ENCODE assay signal across 9 cellular contexts in the genomic region with DNA sequence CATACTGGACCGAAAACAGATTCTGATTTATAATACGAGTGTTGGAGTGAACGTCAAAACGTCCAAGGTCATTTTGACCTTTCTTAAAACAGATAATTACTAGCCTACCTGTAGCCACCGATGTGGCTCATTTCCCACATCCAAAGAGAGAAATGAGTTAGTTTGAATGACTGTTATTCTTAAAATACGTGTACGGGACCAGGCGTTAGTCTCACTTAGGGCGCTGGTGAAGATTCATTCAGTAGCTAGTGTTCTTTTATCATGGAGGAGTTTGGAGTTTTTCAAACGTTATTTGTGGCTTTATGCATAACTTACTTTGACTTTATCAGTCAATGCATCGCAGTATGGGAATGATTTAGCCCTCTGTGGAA. TPM values are rescaled to one million over a fixed set of nuclear protein-coding genes. Genes with fewer than 3 reads are reported as not detected.
DNase-seq lines count a peak whose midpoint lies in the region; ATAC-seq and TF ChIP-seq lines count a peak whose summit lies in the region.
"Had no signal": no experiment of that assay in that cellular context is flagged by ENCODE, and none has a peak within 500 bp of the region (broad histone marks: within the 10 kb centered on the region; RNA-seq: fewer than 3 reads in every experiment).

No MANE protein-coding gene starts in this region.

- peak overlapping the region; percentile 82 for H3K4me3 ChIP-seq in brain microvascular endothelial cell (ENCODE audit: low read depth, low read length)
- peak overlapping the region; percentile 64 for H3K4me3 ChIP-seq in lower lobe of right lung
- peak overlapping the region in 3 of 4 donors; percentile 54 to 63 (median 61) for H3K4me3 ChIP-seq in upper lobe of left lung
- H3K4me3 ChIP-seq: BLaER1 treated with 17β-estradiol and CSF1 and Interleukin-3, amounts not matched to agents 10 nM and 100 nM had no signal

- TF ChIP-seq CTCF in brain microvascular endothelial cell (IDR thresholded peaks at IDR 0.05; ENCODE audit: low read depth, low read length, missing control alignments), result no peak
- TF ChIP-seq CTCF in lower lobe of right lung (IDR thresholded peaks at IDR 0.05), result no peak
- TF ChIP-seq CTCF in upper lobe of left lung (IDR thresholded peaks at IDR 0.05), result no peak

- H3K27me3 ChIP-seq in brain microvascular endothelial cell (replicated peaks), result no peaks in the 10 kb centered on the region
- H3K27me3 ChIP-seq in lower lobe of right lung (ENCODE audit: low read depth), result peaks cover 29% of the 10 kb centered on the region
- peaks cover 0 to 7% (median 6%) of the 10 kb centered on the region in 4 donors for H3K27me3 ChIP-seq in upper lobe of left lung
- H3K27me3 ChIP-seq: BLaER1 treated with 17β-estradiol and CSF1 and Interleukin-3, amounts not matched to agents 10 nM and 100 nM had no signal

- no peaks in the 10 kb centered on the region for H3K9me3 ChIP-seq in lower lobe of right lung
- H3K9me3 ChIP-seq in upper lobe of left lung, result no peaks in the 10 kb centered on the region

- no peaks in the 10 kb centered on the region for H3K36me3 ChIP-seq in brain microvascular endothelial cell (replicated peaks)
- H3K36me3 ChIP-seq in lower lobe of right lung, result no peaks in the 10 kb centered on the region
- no peaks in the 10 kb centered on the region for H3K36me3 ChIP-seq in upper lobe of left lung
- H3K36me3 ChIP-seq: BLaER1 treated with 17β-estradiol and CSF1 and Interleukin-3, amounts not matched to agents 10 nM and 100 nM had no signal

- H3K36me3 Mint-ChIP-seq in activated T-cell treated with anti-CD3 and anti-CD28 coated beads, Interleukin-2, amount 50 U/mL, for 72 hours (ENCODE audit: insufficient read depth in 2 of 2), result peaks cover 3% of the 10 kb centered on the region in 2 donors

- peak; percentile 5 to 7 for DNase-seq in activated T-cell treated with anti-CD3 and anti-CD28 coated beads, Interleukin-2, amount 50 U/mL, for 72 hours
- DNase-seq in activated T-cell treated with anti-CD3 and anti-CD28 coated beads, Interleukin-2, amount 50 U/mL, for 48 hours, result no peak
- no peak for DNase-seq in brain microvascular endothelial cell
- DNase-seq in lower lobe of right lung, result no peak
- no peak for DNase-seq in upper lobe of left lung
- DNase-seq in activated CD8-positive, alpha-beta memory T cell treated with anti-CD3 and anti-CD28 coated beads, Interleukin-2, amount 50 U/mL, for 4 hours, result no peak

- TF ChIP-seq EP300 in upper lobe of left lung (IDR thresholded peaks at IDR 0.05), result no peak

- peaks cover 14% of the 10 kb centered on the region for H3K4me1 ChIP-seq in lower lobe of right lung
- peaks cover 7 to 11% (median 8%) of the 10 kb centered on the region in 4 donors for H3K4me1 ChIP-seq in upper lobe of left lung
- H3K4me1 ChIP-seq: BLaER1 treated with 17β-estradiol and CSF1 and Interleukin-3, amounts not matched to agents 10 nM and 100 nM had no signal

- no peaks in the 10 kb centered on the region for H3K9me3 Mint-ChIP-seq in activated T-cell treated with anti-CD3 and anti-CD28 coated beads, Interleukin-2, amount 50 U/mL, for 72 hours

- no peak for TF ChIP-seq POLR2A in upper lobe of left lung (IDR thresholded peaks at IDR 0.05)

- in situ Hi-C loops in brain microvascular endothelial cell (cut with HindIII; ENCODE audit: low pct_ligation_motif_present, low sequenced_read_pairs), result no loop called here

- intact Hi-C loops in lower lobe of right lung (cut with DNase I), result no loop called here

- H3K27ac ChIP-seq in brain microvascular endothelial cell (peak overlapping the region; percentile 65), lower lobe of right lung (no peak overlapping the region), upper lobe of left lung (peak overlapping the region in 1 of 4 donors; percentile 82)
- H3K27ac ChIP-seq: BLaER1 treated with 17β-estradiol and CSF1 and Interleukin-3, amounts not matched to agents 10 nM and 100 nM had no signal

- peak overlapping the region; percentile 83 to 91 for H3K4me3 Mint-ChIP-seq in activated T-cell treated with anti-CD3 and anti-CD28 coated beads, Interleukin-2, amount 50 U/mL, for 72 hours

- no peak overlapping the region for H3K27ac Mint-ChIP-seq in activated T-cell treated with anti-CD3 and anti-CD28 coated beads, Interleukin-2, amount 50 U/mL, for 72 hours

- 24 to 34% methylated on average over 11 of the region's 11 CpGs for WGBS in upper lobe of left lung, 2 donors

- peaks cover 21% of the 10 kb centered on the region for H3K4me1 Mint-ChIP-seq in activated T-cell treated with anti-CD3 and anti-CD28 coated beads, Interleukin-2, amount 50 U/mL, for 72 hours (ENCODE audit: low read depth)

- peak; percentile 53 to 75 for ATAC-seq in activated T-cell treated with anti-CD3 and anti-CD28 coated beads, Interleukin-2, amount 50 U/mL, for 72 hours (replicated peaks in 1 of 2)
- no peak for ATAC-seq in lower lobe of right lung
- ATAC-seq in upper lobe of left lung (ENCODE audit: low FRiP score in 2 of 2), result no peak
- no peak for ATAC-seq in GM18907 (IDR thresholded peaks at IDR 0.05; ENCODE audit: unreplicated experiment)
- no peak for ATAC-seq in GM18511 (IDR thresholded peaks at IDR 0.05; ENCODE audit: unreplicated experiment)

- peaks cover 44% of the 10 kb centered on the region for H3K27me3 Mint-ChIP-seq in activated T-cell treated with anti-CD3 and anti-CD28 coated beads, Interleukin-2, amount 50 U/mL, for 72 hours (ENCODE audit: low read depth)

RNA-seq across cellular contexts. Expression of gene BICC1, which starts 1.4 kb away (rescaled TPM):
- total RNA-seq in activated T-cell treated with anti-CD3 and anti-CD28 coated beads, Interleukin-2, amount 50 U/mL, for 72 hours, result not detected
- total RNA-seq in lower lobe of right lung (11.0 TPM), upper lobe of left lung (10 to 100 TPM in 1 of 6 donors, 1 to 10 TPM in 5; 3.1 to 10.5 (median 3.9) TPM)

Comparison
In these comparisons a context has a peak if more than half of its experiments do, and no peak if none do; other contexts are left out.
1. DNase-seq: peak in activated T-cell treated with anti-CD3 and anti-CD28 coated beads, Interleukin-2, amount 50 U/mL, for 72 hours (2 of 2); none in activated T-cell treated with anti-CD3 and anti-CD28 coated beads, Interleukin-2, amount 50 U/mL, for 48 hours (0 of 2), brain microvascular endothelial cell (single experiment), lower lobe of right lung (single experiment), upper lobe of left lung (0 of 2) and activated CD8-positive, alpha-beta memory T cell treated with anti-CD3 and anti-CD28 coated beads, Interleukin-2, amount 50 U/mL, for 4 hours (single experiment).
2. ATAC-seq: peak in activated T-cell treated with anti-CD3 and anti-CD28 coated beads, Interleukin-2, amount 50 U/mL, for 72 hours (2 of 2); none in lower lobe of right lung (0 of 2), upper lobe of left lung (0 of 2), GM18907 (single experiment) and GM18511 (single experiment).
3. Peak in every context shown above with its lines, with median percentiles within 50 percentile points of each other: H3K4me3 ChIP-seq.